ENCODE assay signal across 12 cellular contexts in the genomic region with DNA sequence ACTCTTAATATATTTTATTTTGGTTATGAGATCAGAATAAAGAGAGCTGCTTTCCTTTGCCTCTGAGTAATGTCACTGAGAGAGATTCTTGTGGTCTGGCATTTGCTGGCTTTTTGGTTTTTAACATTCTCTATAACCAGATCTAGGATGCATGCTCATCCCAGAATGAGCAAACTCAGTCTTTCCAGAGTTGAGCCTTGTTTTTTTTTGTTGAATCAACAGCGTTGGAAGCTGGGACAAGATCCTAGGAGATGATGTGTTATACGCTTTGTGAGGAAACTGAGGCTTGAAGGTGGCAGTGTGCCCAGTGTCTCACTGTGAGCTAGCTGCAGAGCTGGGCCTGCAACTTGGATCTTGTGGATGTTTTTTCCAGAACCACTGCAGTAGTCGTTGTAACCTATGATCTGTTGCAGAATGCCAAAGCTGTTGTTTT. TPM values are rescaled to one million over a fixed set of nuclear protein-coding genes. Genes with fewer than 3 reads are reported as not detected.
A peak's percentile ranks its signal among the peaks of the same experiment; 100 is the strongest.
DNase-seq lines count a peak whose midpoint lies in the region; TF ChIP-seq lines count a peak whose summit lies in the region.
"Had no signal": no experiment of that assay in that cellular context is flagged by ENCODE, and none has a peak within 500 bp of the region (broad histone marks: within the 10 kb centered on the region; RNA-seq: fewer than 3 reads in every experiment).

No MANE protein-coding gene starts in this region.

- 84 to 85% methylated on average over 2 of the region's 3 CpGs for WGBS in mesodermal cell (ENCODE audit: insufficient coverage in 2 of 2), 2 experiments

- peaks cover 51% of the 10 kb centered on the region for H3K4me1 ChIP-seq in mesodermal cell (ENCODE audit: control insufficient read depth, insufficient read depth, low read length, poor library complexity, severe bottlenecking)

- H3K27ac ChIP-seq in mesodermal cell (ENCODE audit: low read depth, low read length, severe bottlenecking): peak overlapping the region; percentile 57
- H3K27ac ChIP-seq: WERI-Rb-1 had no signal

- DNase-seq in AG08395 (ENCODE audit: low spot score): peak; percentile 86
- DNase-seq in M059J (ENCODE audit: low read depth): peak; percentile 86
- peak; percentile 81 for DNase-seq in choroid plexus epithelial cell (ENCODE audit: low read depth)
- no peak for DNase-seq in NCI-H1436 treated with DMSO at 0.1 percent for 48 hours (lab: John Stamatoyannopoulos, UW)
- DNase-seq in midbrain (lab: John Stamatoyannopoulos, UW): no peak
- no peak for DNase-seq in NCI-H1436 (lab: John Stamatoyannopoulos, UW)
- no peak for DNase-seq in CD1c-positive myeloid dendritic cell (ENCODE audit: extremely low spot score)
- DNase-seq: activated effector memory CD4-positive, alpha-beta T cell treated with Interleukin-2 at 50 U/mL for 16 hours; CD8-positive, alpha-beta T cell; stimulated activated CD4-positive, alpha-beta T cell treated with anti-CD3 and anti-CD28 coated beads, Interleukin-15, amount 100 ng/mL, for 24 hours; WERI-Rb-1 had no signal

- no peak for TF ChIP-seq CTCF in choroid plexus epithelial cell (conservative IDR thresholded peaks at IDR 0.05; ENCODE audit: low read depth, low read length)

- H3K9me3 ChIP-seq in mesodermal cell (ENCODE audit: control insufficient read depth, low read length): no peaks in the 10 kb centered on the region

- peaks cover 5% of the 10 kb centered on the region for H3K36me3 ChIP-seq in mesodermal cell (ENCODE audit: control insufficient read depth, insufficient read depth, low read length)
- H3K36me3 ChIP-seq: WERI-Rb-1 had no signal

- H3K4me3 ChIP-seq in choroid plexus epithelial cell (ENCODE audit: low read depth, low read length) (no peak overlapping the region), mesodermal cell (ENCODE audit: extremely low read depth, insufficient read depth, low read length, poor library complexity, severe bottlenecking) (no peak overlapping the region)

RNA-seq across cellular contexts. Expression of gene MYO1B, which starts 19.5 kb away (rescaled TPM):
- 23.5 and 26.2 TPM in 2 replicates for total RNA-seq in M059J (2014; rRNA removed; shearing (Covaris generic))
- 84.3 TPM for polyA plus RNA-seq in mesodermal cell (2013, experiment 1 of 2)
- 97.9 TPM for polyA plus RNA-seq in mesodermal cell (2013, experiment 2 of 2)

Comparison
In these comparisons a context has a peak if more than half of its experiments do, and no peak if none do; other contexts are left out.
1. DNase-seq: peak in AG08395 (single experiment), M059J (single experiment) and choroid plexus epithelial cell (single experiment); none in NCI-H1436 treated with DMSO at 0.1 percent for 48 hours (single experiment), midbrain (single experiment), NCI-H1436 (single experiment) and CD1c-positive myeloid dendritic cell (single experiment).